In the genomic region with DNA sequence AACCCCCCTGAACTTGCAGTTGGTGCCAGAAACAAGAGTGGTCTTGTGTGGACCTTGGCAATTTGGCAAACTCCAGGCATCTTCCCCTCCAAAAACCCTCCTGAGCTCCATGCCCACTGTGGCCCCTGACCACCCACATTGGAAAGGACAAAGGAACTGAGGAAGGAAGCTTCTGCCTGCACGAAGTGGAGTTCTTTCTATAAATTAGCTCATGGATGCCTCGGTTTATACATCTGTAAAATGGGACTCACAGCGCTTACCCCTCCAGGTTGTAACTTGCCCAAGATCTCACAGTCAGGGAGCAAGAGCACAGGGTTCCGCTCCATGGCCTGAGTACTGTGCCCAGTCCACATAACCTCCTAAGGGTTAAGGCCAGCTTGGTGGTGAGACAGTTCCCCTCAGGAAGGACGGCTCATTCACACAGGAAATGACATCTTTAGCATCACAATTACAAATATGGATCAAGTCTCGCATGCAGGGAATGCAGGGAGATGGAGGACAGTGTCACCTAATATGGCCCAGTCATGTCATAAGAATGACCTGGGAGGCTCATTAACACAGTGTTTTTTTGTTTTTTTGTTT, we compare ENCODE assay signal across 32 cellular contexts.
A peak's percentile ranks its signal among the peaks of the same experiment; 100 is the strongest.
DNase-seq lines count a peak whose midpoint lies in the region; ATAC-seq, FAIRE-seq and TF ChIP-seq lines count a peak whose summit lies in the region.
"Had no signal": no experiment of that assay in that cellular context is flagged by ENCODE, and none has a peak within 500 bp of the region (broad histone marks: within the 10 kb centered on the region; RNA-seq: fewer than 3 reads in every experiment).

No MANE protein-coding gene starts in this region.

- H3K4me2 ChIP-seq in BLaER1 treated with 17β-estradiol and CSF1 and Interleukin-3, amounts not matched to agents 10 nM and 100 nM: peak overlapping the region in 9 of 11 experiments; percentile 3 to 55 (median 21); a peak in 9 of 22 replicates

- H3K4me1 ChIP-seq in BLaER1 treated with 17β-estradiol and CSF1 and Interleukin-3, amounts not matched to agents 10 nM and 100 nM: peaks cover 17 to 62% (median 44%) of the 10 kb centered on the region in 10 experiments
- H3K4me1 ChIP-seq: uterus had no signal

- TF ChIP-seq CTCF in endothelial cell (IDR thresholded peaks at IDR 0.05; ENCODE audit: unreplicated experiment) (no peak), nephron progenitor cell (IDR thresholded peaks at IDR 0.05) (no peak)

- H4K20me1 ChIP-seq in BLaER1 treated with 17β-estradiol and CSF1 and Interleukin-3, amounts not matched to agents 10 nM and 100 nM: no peaks in the 10 kb centered on the region; a peak in 1 of 22 replicates

- no peak for DNase-seq in HTR-8/SVneo (ENCODE audit: insufficient read length, low spot score)
- DNase-seq in endothelial cell (ENCODE audit: low spot score): no peak
- no peak for DNase-seq in nephron progenitor cell
- DNase-seq in NCI-H146 treated with DMSO at 0.1 percent for 48 hours (lab: John Stamatoyannopoulos, UW; ENCODE audit: unreplicated experiment): no peak
- no peak for DNase-seq in ACHN
- DNase-seq: activated CD4-positive, alpha-beta T cell treated with anti-CD3 and anti-CD28 coated beads for 48 hours; activated T-cell treated with anti-CD3 and anti-CD28 coated beads, Interleukin-2, amount 50 U/mL, for 48 hours; central memory CD4-positive, alpha-beta T cell; cortex of kidney; DMS153; foreskin melanocyte; heart left ventricle; natural killer cell; NCI-H1092; NCI-H187; NCI-H446 treated with DMSO at 0.1 percent for 48 hours; NCI-H774; ovary; SHP77 treated with DMSO at 0.1 percent for 48 hours; stimulated activated CD4-positive, alpha-beta T cell treated with anti-CD3 and anti-CD28 coated beads, Interleukin-1b, Interleukin-23, amount 100 ng/mL, for 48 hours; stimulated activated naive CD4-positive, alpha-beta T cell treated with Interleukin-2 at 50 U/mL for 16 hours; T1000; uterus had no signal

- ATAC-seq in HG03039 (IDR thresholded peaks at IDR 0.05; ENCODE audit: unreplicated experiment) (no peak), HG02610 (IDR thresholded peaks at IDR 0.05; ENCODE audit: unreplicated experiment) (no peak)
- ATAC-seq: HCT116, heart left ventricle, natural killer cell, Panc1 had no signal

- H3K36me3 Mint-ChIP-seq in endothelial cell (ENCODE audit: low read depth, unreplicated experiment) (no peaks in the 10 kb centered on the region), nephron progenitor cell (ENCODE audit: low read depth) (no peaks in the 10 kb centered on the region)
- H3K36me3 Mint-ChIP-seq: natural killer cell had no signal

- H3K9ac ChIP-seq in BLaER1 treated with 17β-estradiol and CSF1 and Interleukin-3, amounts not matched to agents 10 nM and 100 nM: no peak overlapping the region

- H3K36me3 ChIP-seq in BLaER1 treated with 17β-estradiol and CSF1 and Interleukin-3, amounts not matched to agents 10 nM and 100 nM: no peaks in the 10 kb centered on the region
- H3K36me3 ChIP-seq: esophagus muscularis mucosa, heart left ventricle, ovary, thoracic aorta, uterus had no signal

- no peaks in the 10 kb centered on the region for H3K9me3 ChIP-seq in BLaER1 treated with 17β-estradiol and CSF1 and Interleukin-3, amounts not matched to agents 10 nM and 100 nM (replicated peaks in 1 of 11)
- H3K9me3 ChIP-seq: esophagus muscularis mucosa, heart left ventricle, ovary, thoracic aorta, uterus had no signal

- H3K4me1 Mint-ChIP-seq in endothelial cell (ENCODE audit: unreplicated experiment) (peaks cover 25% of the 10 kb centered on the region), nephron progenitor cell (peaks cover 76% of the 10 kb centered on the region)
- H3K4me1 Mint-ChIP-seq: natural killer cell had no signal

- H3K4me3 ChIP-seq in BLaER1 treated with 17β-estradiol and CSF1 and Interleukin-3, amounts not matched to agents 10 nM and 100 nM: no peak overlapping the region
- H3K4me3 ChIP-seq: esophagus muscularis mucosa, heart left ventricle, ovary, thoracic aorta, uterus had no signal

- FAIRE-seq in HTR-8/SVneo (lab: Jason Lieb, UNC): peak; percentile 13
- FAIRE-seq: keratinocyte had no signal

- H3K27me3 ChIP-seq in BLaER1 treated with 17β-estradiol and CSF1 and Interleukin-3, amounts not matched to agents 10 nM and 100 nM: no peaks in the 10 kb centered on the region
- H3K27me3 ChIP-seq: esophagus muscularis mucosa, ovary, uterus had no signal

- in situ Hi-C loops in ACHN (cut with HindIII; ENCODE audit: low pct_ligation_motif_present, low pct_unique_long_range_greater_than_20kb, low sequenced_read_pairs): no loop called here

- H3K27ac ChIP-seq in BLaER1 treated with 17β-estradiol and CSF1 and Interleukin-3, amounts not matched to agents 10 nM and 100 nM: no peak overlapping the region
- H3K27ac ChIP-seq: esophagus muscularis mucosa, heart left ventricle, ovary, thoracic aorta, uterus had no signal

- no peak overlapping the region for H3K4me3 Mint-ChIP-seq in endothelial cell (ENCODE audit: unreplicated experiment)
- no peak overlapping the region for H3K4me3 Mint-ChIP-seq in nephron progenitor cell
- H3K4me3 Mint-ChIP-seq: B cell, natural killer cell had no signal

- H3K9me3 Mint-ChIP-seq in endothelial cell (ENCODE audit: unreplicated experiment) (no peaks in the 10 kb centered on the region), nephron progenitor cell (no peaks in the 10 kb centered on the region)
- H3K9me3 Mint-ChIP-seq: natural killer cell had no signal

- H3K27ac Mint-ChIP-seq in endothelial cell (ENCODE audit: unreplicated experiment): peak overlapping the region; percentile 1
- peak overlapping the region; percentile 78 for H3K27ac Mint-ChIP-seq in nephron progenitor cell
- H3K27ac Mint-ChIP-seq: B cell, natural killer cell had no signal

- H3K27me3 Mint-ChIP-seq in endothelial cell (ENCODE audit: unreplicated experiment): peaks cover 3% of the 10 kb centered on the region
- H3K27me3 Mint-ChIP-seq in nephron progenitor cell (ENCODE audit: low read depth, poor library complexity): peaks cover 11% of the 10 kb centered on the region
- H3K27me3 Mint-ChIP-seq: B cell had no signal
